24 cellular contexts compared by ENCODE assay signal in the genomic region with DNA sequence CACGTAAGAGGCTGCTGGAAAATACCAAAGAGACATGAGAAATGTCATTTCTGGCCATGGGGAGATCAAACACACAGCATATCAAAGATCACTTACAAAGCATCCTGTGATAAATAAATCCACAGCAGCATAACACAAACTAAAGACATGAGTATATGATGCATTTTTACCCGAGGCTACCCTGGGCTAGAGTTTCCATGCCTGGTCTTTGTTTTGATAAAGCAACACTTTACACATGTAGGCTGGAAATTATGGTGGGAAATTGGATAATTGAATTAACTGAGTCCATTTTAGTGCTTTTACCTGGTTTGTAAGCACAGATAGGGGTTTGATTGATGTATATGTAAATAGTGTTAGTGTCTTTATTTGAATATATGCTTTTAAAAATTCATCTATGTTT.
A peak's percentile ranks its signal among the peaks of the same experiment; 100 is the strongest.
DNase-seq lines count a peak whose midpoint lies in the region; ATAC-seq, FAIRE-seq and TF ChIP-seq lines count a peak whose summit lies in the region.
"Had no signal": no experiment of that assay in that cellular context is flagged by ENCODE, and none has a peak within 500 bp of the region (broad histone marks: within the 10 kb centered on the region; RNA-seq: fewer than 3 reads in every experiment).

No MANE protein-coding gene starts in this region.

- no peak overlapping the region for H3K4me2 ChIP-seq in HepG2 (ENCODE audit: low read depth, low read length)

- TF ChIP-seq POLR2A in HepG2 (IDR thresholded peaks at IDR 0.05; ENCODE audit: insufficient read depth in 1 of 2, low read depth in 2 of 2, low read length in 2 of 2) (no peak), right lobe of liver (IDR thresholded peaks at IDR 0.05) (no peak), sigmoid colon (IDR thresholded peaks at IDR 0.05) (no peak)

- H3K27me3 ChIP-seq in HepG2 (ENCODE audit: control insufficient read depth in 1 of 2, insufficient read depth in 2 of 2, low read length in 2 of 2) = no peaks in the 10 kb centered on the region
- H3K27me3 ChIP-seq in right lobe of liver = no peaks in the 10 kb centered on the region
- no peaks in the 10 kb centered on the region for H3K27me3 ChIP-seq in sigmoid colon
- H3K27me3 ChIP-seq: ovary, upper lobe of right lung had no signal

- TSS peak; percentile 3 for BruUV-seq in HepG2 (replicated peaks; lab: Mats Ljungman, UMichigan)

- POLR2A ChIA-PET in HepG2 (lab: Yijun Ruan, JAX) = no interaction called here

- H2AFZ ChIP-seq in HepG2 (ENCODE audit: low read length) = no peak overlapping the region

- H3K36me3 ChIP-seq in HepG2 (replicated peaks in 1 of 2; ENCODE audit: control insufficient read depth in 1 of 2, insufficient read depth in 2 of 2, low read length in 2 of 2) (peaks cover 8 to 63% of the 10 kb centered on the region in 2 experiments), right lobe of liver (peaks cover 0 to 61% (median 18%) of the 10 kb centered on the region in 4 donors), sigmoid colon (peaks cover 0 to 48% (median 13%) of the 10 kb centered on the region in 4 donors)
- H3K36me3 ChIP-seq: ovary had no signal

- H3K9me3 Mint-ChIP-seq in activated T-helper 2 cell treated with anti-CD3 and anti-CD28 coated beads, Interferon-gamma antibody, Interleukin-2, Interleukin-4, amounts not matched to agents 10 μg/mL and 5 μg/mL and 100 μg/mL, durations not matched to agents 14 hours and 24 hours and 36 hours = no peaks in the 10 kb centered on the region
- H3K9me3 Mint-ChIP-seq: activated T-cell treated with anti-CD3 and anti-CD28 coated beads, Interleukin-2, amount 50 U/mL, for 72 hours; naive thymus-derived CD8-positive, alpha-beta T cell; stimulated activated naive CD8-positive, alpha-beta T cell treated with anti-CD3 and anti-CD28 coated beads, Interleukin-15, amount 100 ng/mL, for 72 hours had no signal

- H3K4me1 Mint-ChIP-seq in activated T-helper 2 cell treated with anti-CD3 and anti-CD28 coated beads, Interferon-gamma antibody, Interleukin-2, Interleukin-4, amounts not matched to agents 10 μg/mL and 5 μg/mL and 100 μg/mL, durations not matched to agents 14 hours and 24 hours and 36 hours (ENCODE audit: low read depth) = peaks cover 12% of the 10 kb centered on the region
- H3K4me1 Mint-ChIP-seq: naive thymus-derived CD8-positive, alpha-beta T cell had no signal

- TF ChIP-seq RAD21 in HepG2 (CRISPR knock-in tag; IDR thresholded peaks at IDR 0.05) = no peak

- H3K27ac Mint-ChIP-seq in activated T-helper 2 cell treated with anti-CD3 and anti-CD28 coated beads, Interferon-gamma antibody, Interleukin-2, Interleukin-4, amounts not matched to agents 10 μg/mL and 5 μg/mL and 100 μg/mL, durations not matched to agents 14 hours and 24 hours and 36 hours = no peak overlapping the region
- H3K27ac Mint-ChIP-seq: activated naive CD8-positive, alpha-beta T cell; activated T-cell treated with anti-CD3 and anti-CD28 coated beads, Interleukin-2, amount 50 U/mL, for 72 hours; naive thymus-derived CD8-positive, alpha-beta T cell; stimulated activated naive CD8-positive, alpha-beta T cell treated with anti-CD3 and anti-CD28 coated beads, Interleukin-15, amount 100 ng/mL, for 72 hours had no signal

- TF ChIP-seq EP300 in HepG2 (IDR thresholded peaks at IDR 0.05; ENCODE audit: low read depth in 2 of 2, low read length in 2 of 2) (no peak), HepG2 (CRISPR knock-in tag; IDR thresholded peaks at IDR 0.05; ENCODE audit: borderline replicate concordance) (no peak), sigmoid colon (IDR thresholded peaks at IDR 0.05) (no peak)

- H3K4me3 Mint-ChIP-seq in activated T-helper 2 cell treated with anti-CD3 and anti-CD28 coated beads, Interferon-gamma antibody, Interleukin-2, Interleukin-4, amounts not matched to agents 10 μg/mL and 5 μg/mL and 100 μg/mL, durations not matched to agents 14 hours and 24 hours and 36 hours (ENCODE audit: low read depth) = no peak overlapping the region
- H3K4me3 Mint-ChIP-seq: activated naive CD8-positive, alpha-beta T cell; activated T-cell treated with anti-CD3 and anti-CD28 coated beads, Interleukin-2, amount 50 U/mL, for 72 hours; naive thymus-derived CD8-positive, alpha-beta T cell; stimulated activated naive CD8-positive, alpha-beta T cell treated with anti-CD3 and anti-CD28 coated beads, Interleukin-15, amount 100 ng/mL, for 72 hours had no signal

- no peak overlapping the region for H3K4me3 ChIP-seq in HepG2 (replicated peaks in 1 of 3; ENCODE audit: insufficient read depth in 1 of 3, low read depth in 2 of 3, low read length in 3 of 3)
- H3K4me3 ChIP-seq in right lobe of liver = no peak overlapping the region
- H3K4me3 ChIP-seq in fibroblast of the aortic adventitia (ENCODE audit: low read depth, low read length) = no peak overlapping the region
- no peak overlapping the region for H3K4me3 ChIP-seq in sigmoid colon
- H3K4me3 ChIP-seq: lung, ovary, upper lobe of right lung had no signal

- TF ChIP-seq CTCF in HepG2 (CRISPR knock-in tag; IDR thresholded peaks at IDR 0.05) (no peak), right lobe of liver (IDR thresholded peaks at IDR 0.05) (no peak), fibroblast of the aortic adventitia (IDR thresholded peaks at IDR 0.05; ENCODE audit: insufficient read depth, low read length) (no peak), sigmoid colon (IDR thresholded peaks at IDR 0.05) (no peak)

- no peak for ATAC-seq in HepG2
- ATAC-seq in right lobe of liver = no peak
- ATAC-seq in GM18868 (IDR thresholded peaks at IDR 0.05; ENCODE audit: unreplicated experiment) = no peak
- ATAC-seq: activated T-cell treated with anti-CD3 and anti-CD28 coated beads, Interleukin-2, amount 50 U/mL, for 72 hours; naive thymus-derived CD8-positive, alpha-beta T cell; stimulated activated naive CD8-positive, alpha-beta T cell treated with anti-CD3 and anti-CD28 coated beads, Interleukin-15, amount 100 ng/mL, for 72 hours; upper lobe of right lung had no signal

- H3K4me1 ChIP-seq in HepG2 (ENCODE audit: insufficient read depth, low read length) = peaks cover 78% of the 10 kb centered on the region
- peaks cover 0 to 10% (median 2%) of the 10 kb centered on the region in 4 donors for H3K4me1 ChIP-seq in right lobe of liver
- H3K4me1 ChIP-seq in sigmoid colon = peaks cover 0 to 100% (median 83%) of the 10 kb centered on the region in 4 donors

- H3K79me2 ChIP-seq in HepG2 (ENCODE audit: insufficient read depth, low read length) = peaks cover 95% of the 10 kb centered on the region

- in situ Hi-C loops in HepG2 (cut with HindIII; ENCODE audit: extremely low pct_ligation_motif_present, low pct_unique_long_range_greater_than_20kb) = no loop called here

- no peak overlapping the region for H3K27ac ChIP-seq in HepG2 (ENCODE audit: extremely low read length, insufficient read depth, low read length)
- H3K27ac ChIP-seq in right lobe of liver = no peak overlapping the region
- peak overlapping the region; percentile 97 to 99 (median 99) for H3K27ac ChIP-seq in sigmoid colon
- H3K27ac ChIP-seq: C4-2B, ovary had no signal

- H3K9me3 ChIP-seq in HepG2 (ENCODE audit: low read length) (no peaks in the 10 kb centered on the region), right lobe of liver (no peaks in the 10 kb centered on the region), sigmoid colon (no peaks in the 10 kb centered on the region)
- H3K9me3 ChIP-seq: ovary, upper lobe of right lung had no signal

- no peak overlapping the region for H3K9ac ChIP-seq in HepG2 (ENCODE audit: insufficient read depth, low read depth, low read length)

- peaks cover 5% of the 10 kb centered on the region for H4K20me1 ChIP-seq in HepG2 (ENCODE audit: insufficient read depth, low read length)

- intact Hi-C loops in HepG2 (cut with micrococcal nuclease; ENCODE audit: unreplicated experiment) = loop anchor here (5.0 kb wide), 1 partner anchor 32 kb away; no protein-coding TSS in a partner anchor
- intact Hi-C loops in right lobe of liver (cut with DNase I) = no loop called here
- intact Hi-C loops in sigmoid colon (cut with DNase I) = no loop called here
- intact Hi-C loops in activated T-helper 2 cell treated with anti-CD3 and anti-CD28 coated beads, Interferon-gamma antibody, Interleukin-2, Interleukin-4, amounts not matched to agents 10 μg/mL and 5 μg/mL and 100 μg/mL, durations not matched to agents 14 hours and 24 hours and 36 hours (cut with micrococcal nuclease) = no loop called here

- peaks cover 19% of the 10 kb centered on the region for H3K36me3 Mint-ChIP-seq in activated T-helper 2 cell treated with anti-CD3 and anti-CD28 coated beads, Interferon-gamma antibody, Interleukin-2, Interleukin-4, amounts not matched to agents 10 μg/mL and 5 μg/mL and 100 μg/mL, durations not matched to agents 14 hours and 24 hours and 36 hours (ENCODE audit: low read depth)

- WGBS in HepG2 (ENCODE audit: low lambda C conversion rate) = 93% methylated on average over 2 of the region's 2 CpGs
- 67% methylated on average over 2 of the region's 2 CpGs for WGBS in right lobe of liver (ENCODE audit: insufficient coverage, low coverage, low lambda C conversion rate, missing lambda C conversion rate)
- 70 to 76% methylated on average over 2 of the region's 2 CpGs for whole genome bisulfite sequencing in sigmoid colon, 2 donors

- FAIRE-seq in HepG2 (lab: Jason Lieb, UNC) = no peak
- FAIRE-seq: D721Med, HTR-8/SVneo had no signal

- CTCF ChIA-PET in HepG2 (lab: Yijun Ruan, JAX; ENCODE audit: low intra/inter-chr PET ratio, low total read pairs) = no interaction called here

- no peak for DNase-seq in HepG2 (ENCODE audit: low spot score)
- no peak for DNase-seq in right lobe of liver
- peak; percentile 3 for DNase-seq in fibroblast of the aortic adventitia (ENCODE audit: low read depth)
- no peak for DNase-seq in sigmoid colon
- no peak for DNase-seq in EL
- DNase-seq in activated T-helper 2 cell treated with anti-CD3 and anti-CD28 coated beads, Interferon-gamma antibody, Interleukin-2, Interleukin-4, amounts not matched to agents 10 μg/mL and 5 μg/mL and 100 μg/mL, durations not matched to agents 14 hours and 24 hours and 36 hours (ENCODE audit: low spot score) = no peak
- no peak for DNase-seq in epidermal melanocyte (ENCODE audit: insufficient read length, low spot score)
- DNase-seq: activated CD4-positive, alpha-beta T cell treated with anti-CD3 and anti-CD28 coated beads for 1 hour; activated T-cell treated with anti-CD3 and anti-CD28 coated beads, Interleukin-2, amount 50 U/mL, for 72 hours; cerebellar nuclear complex; effector memory CD4-positive, alpha-beta T cell; naive thymus-derived CD8-positive, alpha-beta T cell; NCI-H1105 treated with DMSO at 0.1 percent for 48 hours; NCI-H446 treated with DMSO at 0.1 percent for 48 hours; ovary; stimulated activated CD4-positive, alpha-beta T cell treated with anti-CD3 and anti-CD28 coated beads, Interleukin-4, amount 100 ng/mL, for 4 hours; stimulated activated naive CD8-positive, alpha-beta T cell treated with anti-CD3 and anti-CD28 coated beads, Interleukin-15, amount 100 ng/mL, for 72 hours; upper lobe of right lung had no signal

- no peaks in the 10 kb centered on the region for H3K27me3 Mint-ChIP-seq in activated T-helper 2 cell treated with anti-CD3 and anti-CD28 coated beads, Interferon-gamma antibody, Interleukin-2, Interleukin-4, amounts not matched to agents 10 μg/mL and 5 μg/mL and 100 μg/mL, durations not matched to agents 14 hours and 24 hours and 36 hours (ENCODE audit: low read depth)
- H3K27me3 Mint-ChIP-seq: activated naive CD8-positive, alpha-beta T cell; naive thymus-derived CD8-positive, alpha-beta T cell; stimulated activated naive CD8-positive, alpha-beta T cell treated with anti-CD3 and anti-CD28 coated beads, Interleukin-15, amount 100 ng/mL, for 72 hours had no signal

Comparison
In these comparisons a context has a peak if more than half of its experiments do, and no peak if none do; other contexts are left out.
1. H3K27ac ChIP-seq: peak in sigmoid colon (4 of 4); none in HepG2 (single experiment) and right lobe of liver (0 of 3).